17 cellular contexts compared by ENCODE assay signal in genomic region chr5:1535646-1536045, GRCh38. TPM values are rescaled to one million over a fixed set of nuclear protein-coding genes. Genes with fewer than 3 reads are reported as not detected.
DNase-seq lines count a peak whose midpoint lies in the region; ATAC-seq and TF ChIP-seq lines count a peak whose summit lies in the region.
"Had no signal": no experiment of that assay in that cellular context is flagged by ENCODE, and none has a peak within 500 bp of the region (broad histone marks: within the 10 kb centered on the region; RNA-seq: fewer than 3 reads in every experiment).

No MANE protein-coding gene starts in this region.

- TF ChIP-seq CTCF in CD4-positive, alpha-beta T cell (IDR thresholded peaks at IDR 0.05) = no peak
- no peak for TF ChIP-seq CTCF in GM06990 (IDR thresholded peaks at IDR 0.05; ENCODE audit: insufficient read depth, low read length, poor library complexity, severe bottlenecking)
- TF ChIP-seq CTCF in thyroid gland (IDR thresholded peaks at IDR 0.05) = no peak
- TF ChIP-seq CTCF in psoas muscle (IDR thresholded peaks at IDR 0.05) = no peak
- TF ChIP-seq CTCF in vagina (IDR thresholded peaks at IDR 0.05) = no peak

- WGBS in thyroid gland, 2 donors = 73 to 93% methylated on average over 3 of the region's 3 CpGs
- 81 to 95% (median 91%) methylated on average over 3 of the region's 3 CpGs for WGBS in psoas muscle, 3 donors

- H3K27ac Mint-ChIP-seq in CD4-positive, alpha-beta T cell = peak overlapping the region; percentile 89
- H3K27ac Mint-ChIP-seq in activated CD4-positive, alpha-beta memory T cell treated with anti-CD3 and anti-CD28 coated beads for 36 hours = peak overlapping the region; percentile 78
- H3K27ac Mint-ChIP-seq in immature natural killer cell = peak overlapping the region; percentile 95 to 99 (median 96)
- H3K27ac Mint-ChIP-seq: type B pancreatic cell had no signal

- H3K4me1 Mint-ChIP-seq in CD4-positive, alpha-beta T cell (ENCODE audit: low read depth) = peaks cover 23% of the 10 kb centered on the region
- H3K4me1 Mint-ChIP-seq in activated CD4-positive, alpha-beta memory T cell treated with anti-CD3 and anti-CD28 coated beads for 36 hours (ENCODE audit: low read depth) = peaks cover 21% of the 10 kb centered on the region
- peaks cover 36 to 39% of the 10 kb centered on the region in 2 donors for H3K4me1 Mint-ChIP-seq in immature natural killer cell
- H3K4me1 Mint-ChIP-seq: neural crest cell had no signal

- H3K27me3 ChIP-seq in CD4-positive, alpha-beta T cell (ENCODE audit: control insufficient read depth, insufficient read depth, low read length) = no peaks in the 10 kb centered on the region
- H3K27me3 ChIP-seq in GM06990 (replicated peaks; ENCODE audit: control insufficient read depth, insufficient read depth, low read length) (no peaks in the 10 kb centered on the region), thyroid gland (no peaks in the 10 kb centered on the region), psoas muscle (ENCODE audit: insufficient read depth in 3 of 3, low read length in 2 of 3) (no peaks in the 10 kb centered on the region), vagina (no peaks in the 10 kb centered on the region)
- H3K27me3 ChIP-seq: BLaER1, heart right ventricle had no signal

- H3K4me1 ChIP-seq in thyroid gland (peaks cover 0 to 12% of the 10 kb centered on the region in 2 donors), psoas muscle (no peaks in the 10 kb centered on the region), vagina (peaks cover 11% of the 10 kb centered on the region)

- no peaks in the 10 kb centered on the region for H3K36me3 ChIP-seq in GM06990 (ENCODE audit: control insufficient read depth, insufficient read depth, low read length)
- no peaks in the 10 kb centered on the region for H3K36me3 ChIP-seq in thyroid gland
- no peaks in the 10 kb centered on the region for H3K36me3 ChIP-seq in psoas muscle (ENCODE audit: insufficient read depth in 1 of 2, low read depth in 1 of 2)
- no peaks in the 10 kb centered on the region for H3K36me3 ChIP-seq in vagina
- H3K36me3 ChIP-seq: BLaER1, heart right ventricle, WERI-Rb-1 had no signal

- ATAC-seq in CD4-positive, alpha-beta T cell (ENCODE audit: poor library complexity) = peak; percentile 2
- no peak for ATAC-seq in psoas muscle

- no peaks in the 10 kb centered on the region for H3K27me3 Mint-ChIP-seq in CD4-positive, alpha-beta T cell
- no peaks in the 10 kb centered on the region for H3K27me3 Mint-ChIP-seq in activated CD4-positive, alpha-beta memory T cell treated with anti-CD3 and anti-CD28 coated beads for 36 hours
- peaks cover 6 to 14% (median 13%) of the 10 kb centered on the region in 3 donors for H3K27me3 Mint-ChIP-seq in immature natural killer cell (ENCODE audit: low read depth in 3 of 3)

- intact Hi-C loops in CD4-positive, alpha-beta T cell (cut with DNase I, micrococcal nuclease) = loop anchor here in 1 of 2 experiments (2.0 kb wide), 1 partner anchor 33 kb away; no protein-coding TSS in a partner anchor
- intact Hi-C loops in activated CD4-positive, alpha-beta memory T cell treated with anti-CD3 and anti-CD28 coated beads for 36 hours (cut with micrococcal nuclease) = loop anchor here (1.0 to 10.0 kb wide), 5 partner anchors 11 to 151 kb away; no protein-coding TSS in a partner anchor
- intact Hi-C loops in thyroid gland (cut with DNase I) = no loop called here
- intact Hi-C loops in psoas muscle (cut with DNase I) = no loop called here
- intact Hi-C loops in vagina (cut with DNase I) = no loop called here

- peak overlapping the region; percentile 72 for H3K4me3 Mint-ChIP-seq in CD4-positive, alpha-beta T cell
- H3K4me3 Mint-ChIP-seq in activated CD4-positive, alpha-beta memory T cell treated with anti-CD3 and anti-CD28 coated beads for 36 hours = peak overlapping the region; percentile 71
- H3K4me3 Mint-ChIP-seq in immature natural killer cell = peak overlapping the region; percentile 74 to 89 (median 81)
- H3K4me3 Mint-ChIP-seq: neural crest cell, type B pancreatic cell had no signal

- DNase-seq in CD4-positive, alpha-beta T cell = no peak
- no peak for DNase-seq in GM06990 (ENCODE audit: extremely low read depth, insufficient read length)
- DNase-seq in activated CD4-positive, alpha-beta memory T cell treated with anti-CD3 and anti-CD28 coated beads for 36 hours = no peak
- no peak for DNase-seq in immature natural killer cell
- no peak for DNase-seq in thyroid gland
- DNase-seq in psoas muscle = no peak
- no peak for DNase-seq in midbrain (lab: John Stamatoyannopoulos, UW)
- DNase-seq in vagina (ENCODE audit: extremely low spot score in 2 of 2) = no peak
- DNase-seq: heart right ventricle, NCI-H1105 treated with DMSO at 0.1 percent for 48 hours, NCI-H774, RPMI8226 had no signal

- no peaks in the 10 kb centered on the region for H3K36me3 Mint-ChIP-seq in CD4-positive, alpha-beta T cell (ENCODE audit: low read depth)
- H3K36me3 Mint-ChIP-seq in activated CD4-positive, alpha-beta memory T cell treated with anti-CD3 and anti-CD28 coated beads for 36 hours = no peaks in the 10 kb centered on the region
- H3K36me3 Mint-ChIP-seq in immature natural killer cell = no peaks in the 10 kb centered on the region
- H3K36me3 Mint-ChIP-seq: type B pancreatic cell had no signal

- H3K9me3 ChIP-seq in CD4-positive, alpha-beta T cell (ENCODE audit: control insufficient read depth, low read length) = no peaks in the 10 kb centered on the region
- H3K9me3 ChIP-seq in thyroid gland (no peaks in the 10 kb centered on the region), psoas muscle (no peaks in the 10 kb centered on the region), vagina (no peaks in the 10 kb centered on the region)
- H3K9me3 ChIP-seq: heart right ventricle had no signal

- peak overlapping the region; percentile 19 for H3K4me3 ChIP-seq in GM06990 (replicated peaks; ENCODE audit: low read depth, low read length)
- H3K4me3 ChIP-seq in thyroid gland (replicated peaks in 1 of 3) = no peak overlapping the region
- H3K4me3 ChIP-seq in psoas muscle = no peak overlapping the region
- H3K4me3 ChIP-seq in vagina = no peak overlapping the region

- TF ChIP-seq POLR2A in thyroid gland (IDR thresholded peaks at IDR 0.05) (no peak), vagina (IDR thresholded peaks at IDR 0.05) (no peak)

- POLR2A ChIA-PET in CD4-positive, alpha-beta T cell (lab: Charles Lee) = interaction anchor here (0.6 to 3.7 kb wide), 11 partner anchors 8 to 430 kb away, joined by 3 to 20 read pairs (median 3); partner anchors contain the start of gene LPCAT1
- POLR2A ChIA-PET in activated CD4-positive, alpha-beta memory T cell treated with anti-CD3 and anti-CD28 coated beads for 36 hours (lab: Charles Lee) = interaction anchor here (0.5 to 1.1 kb wide), 2 partner anchors 11 to 30 kb away, joined by 3 to 4 read pairs; partner anchors contain the start of gene LPCAT1

- CTCF ChIA-PET in CD4-positive, alpha-beta T cell (lab: Charles Lee) = interaction anchor here (1.3 to 1.5 kb wide), 2 partner anchors 15 to 105 kb away, joined by 3 read pairs; no protein-coding TSS in a partner anchor
- CTCF ChIA-PET in activated CD4-positive, alpha-beta memory T cell treated with anti-CD3 and anti-CD28 coated beads for 36 hours (lab: Charles Lee) = interaction anchor here (1.6 to 1.7 kb wide), 2 partner anchors 12 to 109 kb away, joined by 4 to 5 read pairs; partner anchors contain the start of gene LPCAT1

- peak overlapping the region; percentile 63 for H3K27ac ChIP-seq in CD4-positive, alpha-beta T cell (ENCODE audit: low read depth, low read length)
- H3K27ac ChIP-seq in thyroid gland (no peak overlapping the region), psoas muscle (no peak overlapping the region), vagina (no peak overlapping the region)
- H3K27ac ChIP-seq: KMS-11, WERI-Rb-1 had no signal

- H3K9me3 Mint-ChIP-seq in CD4-positive, alpha-beta T cell = no peaks in the 10 kb centered on the region
- no peaks in the 10 kb centered on the region for H3K9me3 Mint-ChIP-seq in activated CD4-positive, alpha-beta memory T cell treated with anti-CD3 and anti-CD28 coated beads for 36 hours
- no peaks in the 10 kb centered on the region for H3K9me3 Mint-ChIP-seq in immature natural killer cell
- H3K9me3 Mint-ChIP-seq: neural crest cell, type B pancreatic cell had no signal

RNA-seq across cellular contexts. Expression of gene LPCAT1, which starts 11.9 kb away (rescaled TPM):
- total RNA-seq in CD4-positive, alpha-beta T cell = 10 to 100 TPM; 20.4 to 21.2 TPM
- total RNA-seq in activated CD4-positive, alpha-beta memory T cell treated with anti-CD3 and anti-CD28 coated beads for 36 hours = 10 to 100 TPM; 48.4 to 51.4 TPM
- polyA plus RNA-seq in immature natural killer cell = 100 to 1,000 TPM; 107 to 255 (median 144) TPM
- total RNA-seq in thyroid gland = 10 to 100 TPM; 30.9 to 35.7 (median 33.3) TPM
- 1 to 10 TPM; 4.7 to 6.2 (median 6.1) TPM for total RNA-seq in psoas muscle
- 1 to 10 TPM; 2.4 to 4.2 (median 3.4) TPM for polyA plus RNA-seq in psoas muscle
- total RNA-seq in vagina = 29.7 TPM
